ENCODE assay signal across 8 cellular contexts in genomic region chr1:173430707-173431662, GRCh38. TPM values are rescaled to one million over a fixed set of nuclear protein-coding genes. Genes with fewer than 3 reads are reported as not detected.
DNase-seq lines count a peak whose midpoint lies in the region; ATAC-seq, FAIRE-seq and TF ChIP-seq lines count a peak whose summit lies in the region.

No MANE protein-coding gene starts in this region.

- no peak overlapping the region for H3K27ac ChIP-seq in kidney (ENCODE audit: low read depth in 2 of 2, low read length in 2 of 2)

- H3K36me3 ChIP-seq in kidney (ENCODE audit: control insufficient read depth in 1 of 2, insufficient read depth in 2 of 2, low read length in 2 of 2), result no peaks in the 10 kb centered on the region

- FAIRE-seq in kidney (lab: Jason Lieb, UNC), result peak; percentile 29

- no peak overlapping the region for H3K9ac ChIP-seq in kidney (ENCODE audit: low read length in 2 of 2)

- ATAC-seq in HG03196 (IDR thresholded peaks at IDR 0.05; ENCODE audit: unreplicated experiment) (peak; percentile 43), GM19324 (IDR thresholded peaks at IDR 0.05; ENCODE audit: low FRiP score, unreplicated experiment) (no peak)

- peak; percentile 82 for TF ChIP-seq CTCF in WI38 (IDR thresholded peaks at IDR 0.05; ENCODE audit: low read depth, low read length)
- TF ChIP-seq CTCF in cardiac fibroblast (IDR thresholded peaks at IDR 0.05; ENCODE audit: low read depth, low read length), result peak; percentile 89
- peak; percentile 96 for TF ChIP-seq CTCF in kidney (IDR thresholded peaks at IDR 0.05; ENCODE audit: borderline replicate concordance, extremely low read depth, insufficient read depth)

- intact Hi-C loops in kidney (cut with DNase I), result no loop called here

- peaks cover 2 to 6% of the 10 kb centered on the region in 2 donors for H3K4me1 ChIP-seq in kidney (ENCODE audit: control insufficient read depth in 1 of 2, insufficient read depth in 1 of 2, low read depth in 1 of 2, low read length in 2 of 2)

- H3K9me3 ChIP-seq in kidney (ENCODE audit: control insufficient read depth in 1 of 2, low read length in 2 of 2), result no peaks in the 10 kb centered on the region

- H3K4me3 ChIP-seq in WI38 (ENCODE audit: low read depth, low read length), result peak overlapping the region; percentile 47; the same call in 1 of the 2 replicates
- H3K4me3 ChIP-seq in cardiac fibroblast (replicated peaks in 1 of 2; ENCODE audit: low read depth in 2 of 2, low read length in 2 of 2), result no peak overlapping the region
- H3K4me3 ChIP-seq in kidney (ENCODE audit: low read length in 2 of 2), result no peak overlapping the region

- DNase-seq in GM04503 (ENCODE audit: low read depth) (peak; percentile 41), NCI-H226 (peak; percentile 66), cardiac fibroblast (ENCODE audit: low read depth in 2 of 2) (peak; percentile 94 to 96), kidney (peak; percentile 88)
- peak; percentile 68 to 69 for DNase-seq in stimulated activated CD4-positive, alpha-beta T cell treated with anti-CD3 and anti-CD28 coated beads, Interleukin-15, amount 100 ng/mL, for 1 hour (ENCODE audit: low read depth in 1 of 2, low spot score in 1 of 2)

RNA-seq across cellular contexts. Expression of gene PRDX6, which starts 46.1 kb away (rescaled TPM):
- total RNA-seq in kidney, result 280 TPM
- 563 TPM for polyA plus RNA-seq in kidney (ENCODE audit: insufficient read depth, low read depth, low replicate concordance)

Comparison
In these comparisons a context has a peak if more than half of its experiments do, and no peak if none do; other contexts are left out.
1. DNase-seq: peak in every context shown above with its lines; median percentile 95 in cardiac fibroblast; 88 in kidney; 68 in stimulated activated CD4-positive, alpha-beta T cell treated with anti-CD3 and anti-CD28 coated beads, Interleukin-15, amount 100 ng/mL, for 1 hour; 66 in NCI-H226; 41 in GM04503.